ENCODE assay signal across 7 cellular contexts in genomic region chr6:150418825-150419594, GRCh38. TPM values are rescaled to one million over a fixed set of nuclear protein-coding genes. Genes with fewer than 3 reads are reported as not detected.
DNase-seq lines count a peak whose midpoint lies in the region; ATAC-seq and TF ChIP-seq lines count a peak whose summit lies in the region.

No MANE protein-coding gene starts in this region.

- peak; percentile 66 for TF ChIP-seq CTCF in GM12873 (IDR thresholded peaks at IDR 0.05; ENCODE audit: insufficient read depth, low read depth, low read length, missing control alignments)
- TF ChIP-seq CTCF in Loucy (conservative IDR thresholded peaks at IDR 0.05; ENCODE audit: low read length) = peak; percentile 72
- TF ChIP-seq CTCF in activated B cell treated with CpG ODN at 0.5 μM for 24 hours (IDR thresholded peaks at IDR 0.05) = no peak
- peak; percentile 85 for TF ChIP-seq CTCF in choroid plexus epithelial cell (conservative IDR thresholded peaks at IDR 0.05; ENCODE audit: low read depth, low read length)

- H3K4me1 ChIP-seq in Loucy (ENCODE audit: insufficient read depth, low read length, poor library complexity, severe bottlenecking) = peaks cover 5% of the 10 kb centered on the region

- H3K9me2 ChIP-seq in Loucy (replicated peaks; ENCODE audit: low read depth, low read length) = no peaks in the 10 kb centered on the region

- POLR2A ChIA-PET in activated B cell treated with CpG ODN at 0.5 μM for 24 hours (lab: Charles Lee) = interaction anchor here (0.6 to 6.0 kb wide), 18 partner anchors 181 to 906 kb away, joined by 3 to 70 read pairs (median 4); partner anchors contain the start of gene PLEKHG1

- peak overlapping the region; percentile 82 for H3K4me3 Mint-ChIP-seq in activated B cell treated with CpG ODN at 0.5 μM for 24 hours

- H3K79me2 ChIP-seq in Loucy (ENCODE audit: insufficient read depth, low read length) = no peaks in the 10 kb centered on the region

- H4K20me1 ChIP-seq in Loucy (ENCODE audit: insufficient read depth, low read length, poor library complexity, severe bottlenecking) = no peaks in the 10 kb centered on the region

- H3K27me3 ChIP-seq in Loucy (ENCODE audit: insufficient read depth, low read length, poor library complexity, severe bottlenecking) = no peaks in the 10 kb centered on the region

- no peaks in the 10 kb centered on the region for H3K9me3 Mint-ChIP-seq in activated B cell treated with CpG ODN at 0.5 μM for 24 hours

- peak overlapping the region; percentile 69 for H2AFZ ChIP-seq in Loucy (ENCODE audit: low read length)

- peak overlapping the region; percentile 77 for H3K27ac Mint-ChIP-seq in activated B cell treated with CpG ODN at 0.5 μM for 24 hours

- no peaks in the 10 kb centered on the region for H3F3A ChIP-seq in Loucy (ENCODE audit: low read depth)

- H3K36me3 Mint-ChIP-seq in activated B cell treated with CpG ODN at 0.5 μM for 24 hours (ENCODE audit: low read depth) = no peaks in the 10 kb centered on the region

- ATAC-seq in activated B cell treated with CpG ODN at 0.5 μM for 24 hours (ENCODE audit: low read depth) = peak; percentile 70
- peak; percentile 86 for ATAC-seq in left colon
- ATAC-seq in HG03095 (IDR thresholded peaks at IDR 0.05; ENCODE audit: unreplicated experiment) = no peak

- intact Hi-C loops in activated B cell treated with CpG ODN at 0.5 μM for 24 hours (cut with micrococcal nuclease) (loop anchor here (1.0 to 2.0 kb wide), 6 partner anchors 181 to 905 kb away; no protein-coding TSS in a partner anchor), left colon (cut with DNase I, micrococcal nuclease) (loop anchor here (2.0 to 10.0 kb wide), 3 partner anchors 178 to 396 kb away; partner anchors contain the start of gene PLEKHG1 (in 1 of the 2))

- peak overlapping the region; percentile 57 for H3K9ac ChIP-seq in Loucy (ENCODE audit: low read depth, low read length, poor library complexity, severe bottlenecking)

- no peaks in the 10 kb centered on the region for H3K9me3 ChIP-seq in Loucy (ENCODE audit: insufficient read depth, low read depth, low read length)

- CTCF ChIA-PET in activated B cell treated with CpG ODN at 0.5 μM for 24 hours (lab: Charles Lee) = interaction anchor here (0.6 to 4.8 kb wide), 61 partner anchors 9 to 905 kb away, joined by 3 to 126 read pairs (median 5); partner anchors contain the start of gene PLEKHG1

- H3K4me2 ChIP-seq in Loucy (ENCODE audit: low read depth, low read length, poor library complexity, severe bottlenecking) = peak overlapping the region; percentile 78

- H3K4me3 ChIP-seq in Loucy (ENCODE audit: low read length, poor library complexity, severe bottlenecking) (peak overlapping the region; percentile 61), choroid plexus epithelial cell (ENCODE audit: low read depth, low read length) (peak overlapping the region; percentile 50)

- H3K4me1 Mint-ChIP-seq in activated B cell treated with CpG ODN at 0.5 μM for 24 hours = peaks cover 14% of the 10 kb centered on the region

- no peaks in the 10 kb centered on the region for H3K36me3 ChIP-seq in Loucy (ENCODE audit: insufficient read depth, low read length)

- peaks cover 12% of the 10 kb centered on the region for H3K27me3 Mint-ChIP-seq in activated B cell treated with CpG ODN at 0.5 μM for 24 hours

- peak; percentile 67 for DNase-seq in activated B cell treated with CpG ODN at 0.5 μM for 24 hours
- DNase-seq in choroid plexus epithelial cell (ENCODE audit: low read depth) = peak; percentile 79
- DNase-seq in left colon = peak; percentile 51 to 87
- peak; percentile 60 to 69 for DNase-seq in stimulated activated CD4-positive, alpha-beta T cell treated with anti-CD3 and anti-CD28 coated beads, Interleukin-2, amount 100 ng/mL, for 24 hours

RNA-seq across cellular contexts. Expression of gene IYD, which starts 50.2 kb away (rescaled TPM):
- total RNA-seq in activated B cell treated with CpG ODN at 0.5 μM for 24 hours (not detected in 2 replicates), left colon (10 to 100 TPM; 22.6 to 27.0 TPM)

Comparison
In these comparisons a context has a peak if more than half of its experiments do, and no peak if none do; other contexts are left out.
1. RNA of gene IYD, which starts 50.2 kb away (total RNA-seq): 22.6 to 27.0 TPM in left colon; not detected in activated B cell treated with CpG ODN at 0.5 μM for 24 hours; every median in the first group is over 10 times any median in the second.
2. Peak in every context shown above with its lines, with median percentiles within 50 percentile points of each other: DNase-seq.